In the genomic region with DNA sequence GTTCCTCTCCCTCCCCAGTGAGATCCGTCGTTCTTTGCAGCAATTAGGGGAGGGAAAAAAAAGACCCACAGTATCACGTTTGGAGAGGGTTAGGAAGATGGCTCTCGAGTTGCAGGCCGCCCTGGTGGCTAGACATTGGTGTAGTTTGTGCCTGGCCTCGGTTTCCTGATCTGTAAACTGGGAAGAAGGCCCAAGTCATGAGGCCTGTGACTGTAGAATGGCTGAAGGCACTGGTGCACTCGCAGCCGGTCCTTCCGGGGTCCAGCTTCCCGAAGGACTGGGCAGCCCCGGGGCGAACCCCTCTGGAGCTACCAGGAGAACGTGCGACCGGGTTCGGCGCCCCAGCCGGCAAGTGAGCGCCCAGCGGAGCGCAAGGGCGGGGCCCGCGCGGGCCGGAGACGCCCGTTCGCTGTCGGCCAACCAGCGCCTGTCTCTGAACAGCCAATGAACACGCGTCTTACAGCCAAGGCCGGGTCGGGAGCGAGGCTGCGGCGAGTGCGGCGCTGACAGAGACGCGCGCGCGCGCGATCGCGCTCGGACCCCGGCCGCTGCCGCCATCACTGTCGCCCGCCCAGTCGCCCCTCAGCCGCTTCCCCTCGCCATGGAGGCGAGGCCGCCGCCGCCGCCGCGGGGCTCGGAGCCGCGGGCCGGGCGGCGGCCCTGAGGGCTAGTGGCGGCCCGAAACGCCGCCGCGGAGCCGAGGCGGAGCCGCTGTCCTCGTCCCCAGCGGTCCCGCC, we compare ENCODE assay signal across 8 cellular contexts. TPM values are rescaled to one million over a fixed set of nuclear protein-coding genes. Genes with fewer than 3 reads are reported as not detected.
DNase-seq lines count a peak whose midpoint lies in the region; ATAC-seq and TF ChIP-seq lines count a peak whose summit lies in the region.

A gene with protein sequence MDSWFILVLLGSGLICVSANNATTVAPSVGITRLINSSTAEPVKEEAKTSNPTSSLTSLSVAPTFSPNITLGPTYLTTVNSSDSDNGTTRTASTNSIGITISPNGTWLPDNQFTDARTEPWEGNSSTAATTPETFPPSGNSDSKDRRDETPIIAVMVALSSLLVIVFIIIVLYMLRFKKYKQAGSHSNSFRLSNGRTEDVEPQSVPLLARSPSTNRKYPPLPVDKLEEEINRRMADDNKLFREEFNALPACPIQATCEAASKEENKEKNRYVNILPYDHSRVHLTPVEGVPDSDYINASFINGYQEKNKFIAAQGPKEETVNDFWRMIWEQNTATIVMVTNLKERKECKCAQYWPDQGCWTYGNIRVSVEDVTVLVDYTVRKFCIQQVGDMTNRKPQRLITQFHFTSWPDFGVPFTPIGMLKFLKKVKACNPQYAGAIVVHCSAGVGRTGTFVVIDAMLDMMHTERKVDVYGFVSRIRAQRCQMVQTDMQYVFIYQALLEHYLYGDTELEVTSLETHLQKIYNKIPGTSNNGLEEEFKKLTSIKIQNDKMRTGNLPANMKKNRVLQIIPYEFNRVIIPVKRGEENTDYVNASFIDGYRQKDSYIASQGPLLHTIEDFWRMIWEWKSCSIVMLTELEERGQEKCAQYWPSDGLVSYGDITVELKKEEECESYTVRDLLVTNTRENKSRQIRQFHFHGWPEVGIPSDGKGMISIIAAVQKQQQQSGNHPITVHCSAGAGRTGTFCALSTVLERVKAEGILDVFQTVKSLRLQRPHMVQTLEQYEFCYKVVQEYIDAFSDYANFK (plus strand): TSS at position 472 of the 737 bp plus-strand sequence. CDS start 90,797 bp downstream, outside the sequence.

- peaks cover 49% of the 10 kb centered on the region for H3K4me1 Mint-ChIP-seq in activated naive CD8-positive, alpha-beta T cell (ENCODE audit: low read depth)
- H3K4me1 Mint-ChIP-seq in glutamatergic neuron (ENCODE audit: low read depth, unreplicated experiment), result peaks cover 13% of the 10 kb centered on the region
- peaks cover 61% of the 10 kb centered on the region for H3K4me1 Mint-ChIP-seq in osteocyte (ENCODE audit: unreplicated experiment)

- peak within 1 kb of the TSS; percentile 92 for H3K27ac Mint-ChIP-seq in activated naive CD8-positive, alpha-beta T cell
- H3K27ac Mint-ChIP-seq in glutamatergic neuron (ENCODE audit: unreplicated experiment) (peak within 1 kb of the TSS; percentile 75), osteocyte (ENCODE audit: unreplicated experiment) (peak within 1 kb of the TSS; percentile 87)

- H3K4me3 ChIP-seq in thoracic aorta, result peak within 1 kb of the TSS; percentile 98

- TF ChIP-seq CTCF in glutamatergic neuron (IDR thresholded peaks at IDR 0.05; ENCODE audit: partially characterized antibody, unreplicated experiment), result no peak
- no peak for TF ChIP-seq CTCF in osteocyte (IDR thresholded peaks at IDR 0.05)
- no peak for TF ChIP-seq CTCF in thoracic aorta (IDR thresholded peaks at IDR 0.05)

- peak; percentile 90 for DNase-seq in NCI-H1092 treated with DMSO at 0.1 percent for 48 hours (lab: John Stamatoyannopoulos, UW)
- peak; percentile 60 for DNase-seq in SKM-1 treated with dmso at 0.1 percent for 144 hours (lab: John Stamatoyannopoulos, UW; ENCODE audit: unreplicated experiment)
- peak; percentile 94 for DNase-seq in glutamatergic neuron
- peak; percentile 96 for DNase-seq in osteocyte (ENCODE audit: extremely low spot score, unreplicated experiment)
- peak; percentile 75 for DNase-seq in thoracic aorta (ENCODE audit: low spot score)

- H3K27me3 ChIP-seq in thoracic aorta (replicated peaks; ENCODE audit: insufficient read depth), result no peaks in the 10 kb centered on the region

- H3K4me3 Mint-ChIP-seq in activated naive CD8-positive, alpha-beta T cell, result peak within 1 kb of the TSS; percentile 91
- H3K4me3 Mint-ChIP-seq in glutamatergic neuron (ENCODE audit: unreplicated experiment) (peak within 1 kb of the TSS; percentile 92), osteocyte (ENCODE audit: unreplicated experiment) (peak within 1 kb of the TSS; percentile 89)

- ATAC-seq in HG02610 (IDR thresholded peaks at IDR 0.05; ENCODE audit: unreplicated experiment), result peak; percentile 92
- ATAC-seq in thoracic aorta (ENCODE audit: insufficient number of reproducible peaks, low FRiP score, low read depth), result peak; percentile 85

- peaks cover 11 to 40% of the 10 kb centered on the region in 2 donors for H3K4me1 ChIP-seq in thoracic aorta (ENCODE audit: control insufficient read depth in 1 of 2, low read depth in 2 of 2)

- no peaks in the 10 kb centered on the region for H3K9me3 Mint-ChIP-seq in activated naive CD8-positive, alpha-beta T cell (ENCODE audit: low read depth)
- H3K9me3 Mint-ChIP-seq in glutamatergic neuron (ENCODE audit: unreplicated experiment) (no peaks in the 10 kb centered on the region), osteocyte (ENCODE audit: unreplicated experiment) (no peaks in the 10 kb centered on the region)

- H3K36me3 Mint-ChIP-seq in activated naive CD8-positive, alpha-beta T cell, result peaks cover 2% of the 10 kb centered on the region
- H3K36me3 Mint-ChIP-seq in glutamatergic neuron (ENCODE audit: unreplicated experiment) (no peaks in the 10 kb centered on the region), osteocyte (ENCODE audit: unreplicated experiment) (no peaks in the 10 kb centered on the region)

- H3K9me3 ChIP-seq in thoracic aorta, result no peaks in the 10 kb centered on the region

- peak; percentile 95 for TF ChIP-seq POLR2A in GM10847 (IDR thresholded peaks at IDR 0.05; ENCODE audit: extremely low read depth, insufficient read length)

- H3K36me3 ChIP-seq in thoracic aorta, result no peaks in the 10 kb centered on the region

- peak within 1 kb of the TSS; percentile 38 to 56 for H3K27ac ChIP-seq in thoracic aorta

- H3K27me3 Mint-ChIP-seq in activated naive CD8-positive, alpha-beta T cell, result no peaks in the 10 kb centered on the region
- peaks cover 5% of the 10 kb centered on the region for H3K27me3 Mint-ChIP-seq in glutamatergic neuron (ENCODE audit: unreplicated experiment)
- no peaks in the 10 kb centered on the region for H3K27me3 Mint-ChIP-seq in osteocyte (ENCODE audit: unreplicated experiment)

RNA-seq across cellular contexts. Expression of the gene that starts here (rescaled TPM):
- total RNA-seq in glutamatergic neuron (ENCODE audit: unreplicated experiment) (59.5 TPM), osteocyte (80.2 and 88.6 TPM in 2 replicates), thoracic aorta (10 to 100 TPM; 36.7 to 42.7 TPM)

Comparison
In these comparisons a context has a peak if more than half of its experiments do, and no peak if none do; other contexts are left out.
1. Peak in every context shown above with its lines: DNase-seq, ATAC-seq, H3K4me3 ChIP-seq and H3K27ac ChIP-seq.